ENCODE assay signal across 11 cellular contexts in genomic region chr20:47748851-47749250, GRCh38. TPM values are rescaled to one million over a fixed set of nuclear protein-coding genes. Genes with fewer than 3 reads are reported as not detected.
A peak's percentile ranks its signal among the peaks of the same experiment; 100 is the strongest.
DNase-seq lines count a peak whose midpoint lies in the region; ATAC-seq lines count a peak whose summit lies in the region.
"Had no signal": no experiment of that assay in that cellular context is flagged by ENCODE, and none has a peak within 500 bp of the region (broad histone marks: within the 10 kb centered on the region; RNA-seq: fewer than 3 reads in every experiment).

No MANE protein-coding gene starts in this region.

- no peak for DNase-seq in activated CD4-positive, alpha-beta T cell treated with anti-CD3 and anti-CD28 coated beads, Interleukin-2, amount 10 ng/mL, durations not matched to agents 7 days and 5 days
- DNase-seq in activated CD4-positive, alpha-beta T cell treated with anti-CD3 and anti-CD28 coated beads, Interleukin-2, amount 50 U/mL, for 1 hour, result no peak
- DNase-seq in NCI-H526 (lab: John Stamatoyannopoulos, UW), result peak; percentile 79 to 81
- peak; percentile 14 for DNase-seq in astrocyte of the hippocampus (ENCODE audit: low read depth, low spot score)
- no peak for DNase-seq in NCI-H146 (lab: John Stamatoyannopoulos, UW)
- DNase-seq in GM03348 (ENCODE audit: low spot score), result no peak
- DNase-seq in DMS53 (lab: John Stamatoyannopoulos, UW), result no peak
- DNase-seq: brain microvascular endothelial cell, PC-3 had no signal

- POLR2A ChIA-PET in activated CD4-positive, alpha-beta T cell treated with anti-CD3 and anti-CD28 coated beads, Interleukin-2, amount 10 ng/mL, durations not matched to agents 7 days and 5 days (lab: Charles Lee), result no interaction called here

- peak overlapping the region; percentile 69 for H3K27ac Mint-ChIP-seq in activated CD4-positive, alpha-beta T cell treated with anti-CD3 and anti-CD28 coated beads, Interleukin-2, amount 10 ng/mL, durations not matched to agents 7 days and 5 days
- H3K27ac Mint-ChIP-seq in stimulated activated memory B cell treated with anti-CD40 and anti-IgM and Interleukin-4, amounts not matched to agents 10 μg/mL and 1 μg/mL and 100 μg/mL, for 72 hours, result peak overlapping the region; percentile 11
- H3K27ac Mint-ChIP-seq: type B pancreatic cell had no signal

- H3K4me1 Mint-ChIP-seq in activated CD4-positive, alpha-beta T cell treated with anti-CD3 and anti-CD28 coated beads, Interleukin-2, amount 10 ng/mL, durations not matched to agents 7 days and 5 days, result peaks cover 18% of the 10 kb centered on the region
- H3K4me1 Mint-ChIP-seq in stimulated activated memory B cell treated with anti-CD40 and anti-IgM and Interleukin-4, amounts not matched to agents 10 μg/mL and 1 μg/mL and 100 μg/mL, for 72 hours, result peaks cover 20% of the 10 kb centered on the region

- H3K36me3 Mint-ChIP-seq in activated CD4-positive, alpha-beta T cell treated with anti-CD3 and anti-CD28 coated beads, Interleukin-2, amount 10 ng/mL, durations not matched to agents 7 days and 5 days (ENCODE audit: low read depth), result no peaks in the 10 kb centered on the region
- H3K36me3 Mint-ChIP-seq in stimulated activated memory B cell treated with anti-CD40 and anti-IgM and Interleukin-4, amounts not matched to agents 10 μg/mL and 1 μg/mL and 100 μg/mL, for 72 hours, result no peaks in the 10 kb centered on the region

- no peak for ATAC-seq in stimulated activated memory B cell treated with anti-CD40 and anti-IgM and Interleukin-4, amounts not matched to agents 10 μg/mL and 1 μg/mL and 100 μg/mL, for 72 hours
- ATAC-seq: PC-3 had no signal

- no peak overlapping the region for H3K4me3 Mint-ChIP-seq in activated CD4-positive, alpha-beta T cell treated with anti-CD3 and anti-CD28 coated beads, Interleukin-2, amount 10 ng/mL, durations not matched to agents 7 days and 5 days
- no peak overlapping the region for H3K4me3 Mint-ChIP-seq in stimulated activated memory B cell treated with anti-CD40 and anti-IgM and Interleukin-4, amounts not matched to agents 10 μg/mL and 1 μg/mL and 100 μg/mL, for 72 hours
- H3K4me3 Mint-ChIP-seq: type B pancreatic cell had no signal

- CTCF ChIA-PET in activated CD4-positive, alpha-beta T cell treated with anti-CD3 and anti-CD28 coated beads, Interleukin-2, amount 10 ng/mL, durations not matched to agents 7 days and 5 days (lab: Charles Lee), result no interaction called here

- peaks cover 12% of the 10 kb centered on the region for H3K27me3 Mint-ChIP-seq in activated CD4-positive, alpha-beta T cell treated with anti-CD3 and anti-CD28 coated beads, Interleukin-2, amount 10 ng/mL, durations not matched to agents 7 days and 5 days
- H3K27me3 Mint-ChIP-seq in stimulated activated memory B cell treated with anti-CD40 and anti-IgM and Interleukin-4, amounts not matched to agents 10 μg/mL and 1 μg/mL and 100 μg/mL, for 72 hours, result peaks cover 15% of the 10 kb centered on the region
- H3K27me3 Mint-ChIP-seq: type B pancreatic cell had no signal

- H3K9me3 Mint-ChIP-seq in activated CD4-positive, alpha-beta T cell treated with anti-CD3 and anti-CD28 coated beads, Interleukin-2, amount 10 ng/mL, durations not matched to agents 7 days and 5 days, result no peaks in the 10 kb centered on the region
- no peaks in the 10 kb centered on the region for H3K9me3 Mint-ChIP-seq in stimulated activated memory B cell treated with anti-CD40 and anti-IgM and Interleukin-4, amounts not matched to agents 10 μg/mL and 1 μg/mL and 100 μg/mL, for 72 hours
- H3K9me3 Mint-ChIP-seq: type B pancreatic cell had no signal

RNA-seq across cellular contexts. Expression of gene SULF2, which starts 36.4 kb away (rescaled TPM):
- total RNA-seq in activated CD4-positive, alpha-beta T cell treated with anti-CD3 and anti-CD28 coated beads, Interleukin-2, amount 10 ng/mL, durations not matched to agents 7 days and 5 days, result under 1 TPM; 0.37 to 0.69 TPM

Comparison
In these comparisons a context has a peak if more than half of its experiments do, and no peak if none do; other contexts are left out.
1. DNase-seq: peak in NCI-H526 (2 of 2) and astrocyte of the hippocampus (single experiment); none in activated CD4-positive, alpha-beta T cell treated with anti-CD3 and anti-CD28 coated beads, Interleukin-2, amount 10 ng/mL, durations not matched to agents 7 days and 5 days (single experiment), activated CD4-positive, alpha-beta T cell treated with anti-CD3 and anti-CD28 coated beads, Interleukin-2, amount 50 U/mL, for 1 hour (single experiment), NCI-H146 (single experiment), GM03348 (single experiment) and DMS53 (single experiment).